In genomic region chr1:228082260-228082974, GRCh38 we compare ENCODE assay signal across 8 cellular contexts. TPM values are rescaled to one million over a fixed set of nuclear protein-coding genes. Genes with fewer than 3 reads are reported as not detected.
DNase-seq lines count a peak whose midpoint lies in the region; ATAC-seq, FAIRE-seq and TF ChIP-seq lines count a peak whose summit lies in the region.

ARF1 (plus strand) TSS chr1:228082708; CDS start chr1:228097115, 14,407 bp downstream.

- peak within 1 kb of the TSS; percentile 70 for H3K27ac ChIP-seq in OCI-LY3 (ENCODE audit: low read length)
- peak within 1 kb of the TSS; percentile 94 for H3K27ac ChIP-seq in endothelial cell of umbilical vein (ENCODE audit: insufficient read depth, low read depth, low read length)

- BruUV-seq in endothelial cell of umbilical vein (replicated peaks; lab: Mats Ljungman, UMichigan), result no TSS peak

- peak; percentile 93 for FAIRE-seq in endothelial cell of umbilical vein (lab: Jason Lieb, UNC)

- POLR2A ChIA-PET in endothelial cell of umbilical vein (lab: Charles Lee), result no interaction called here

- H2AFZ ChIP-seq in OCI-LY3 (ENCODE audit: low read depth, low read length) (no peak within 1 kb of the TSS), endothelial cell of umbilical vein (ENCODE audit: low read depth, low read length) (peak within 1 kb of the TSS; percentile 83)

- intact Hi-C loops in endothelial cell of umbilical vein (cut with micrococcal nuclease), result loop anchor here (1.0 to 10.0 kb wide), 7 partner anchors 21 to 518 kb away; partner anchors contain the start of genes C1orf35, GUK1, JMJD4 and SNAP47

- H3K79me2 ChIP-seq in OCI-LY3 (ENCODE audit: low read length) (peaks cover 78% of the 10 kb centered on the region), endothelial cell of umbilical vein (ENCODE audit: control insufficient read depth, insufficient read depth, low read length) (peaks cover 62% of the 10 kb centered on the region)

- H3K36me3 ChIP-seq in OCI-LY3 (replicated peaks; ENCODE audit: low read depth, low read length) (peaks cover 34% of the 10 kb centered on the region), endothelial cell of umbilical vein (ENCODE audit: control insufficient read depth in 2 of 2, extremely low read depth in 1 of 2, insufficient read depth in 2 of 2, low read length in 2 of 2) (no peaks in the 10 kb centered on the region)

- H3K9me3 ChIP-seq in OCI-LY3 (ENCODE audit: insufficient read depth, low read length), result no peaks in the 10 kb centered on the region
- no peaks in the 10 kb centered on the region for H3K9me3 ChIP-seq in endothelial cell of umbilical vein (replicated peaks; ENCODE audit: control insufficient read depth, insufficient read depth, low read length)
- H3K9me3 ChIP-seq in mononuclear cell (ENCODE audit: low read depth, low read length), result no peaks in the 10 kb centered on the region

- H3K9me1 ChIP-seq in endothelial cell of umbilical vein (replicated peaks; ENCODE audit: control insufficient read depth, extremely low read depth, insufficient read depth, low read length), result no peaks in the 10 kb centered on the region

- DNase-seq in D341Med (ENCODE audit: low spot score) (peak; percentile 100), HuH-7.5 (ENCODE audit: low spot score) (peak; percentile 97), endothelial cell of umbilical vein (ENCODE audit: low read depth, low spot score) (peak; percentile 94)
- peak; percentile 97 for DNase-seq in activated CD8-positive, alpha-beta memory T cell treated with anti-CD3 and anti-CD28 coated beads, Interleukin-2, amount 50 U/mL, for 48 hours
- DNase-seq in stimulated activated CD8-positive, alpha-beta memory T cell treated with anti-CD3 and anti-CD28 coated beads, Interleukin-2, amount 100 ng/mL, for 48 hours (ENCODE audit: low read depth in 2 of 2), result peak; percentile 88 to 93

- H3K4me1 ChIP-seq in OCI-LY3 (ENCODE audit: low read length) (peaks cover 32% of the 10 kb centered on the region), endothelial cell of umbilical vein (ENCODE audit: control insufficient read depth, extremely low read depth, insufficient read depth, low read length) (peaks cover 40% of the 10 kb centered on the region), mononuclear cell (ENCODE audit: insufficient read depth, low read length) (peaks cover 52% of the 10 kb centered on the region)

- dilution Hi-C loops in endothelial cell of umbilical vein (cut with MboI; ENCODE audit: extremely low pct_ligation_motif_present, low sequenced_read_pairs), result no loop called here

- H3K27me3 ChIP-seq in OCI-LY3 (ENCODE audit: low read depth, low read length), result no peaks in the 10 kb centered on the region
- H3K27me3 ChIP-seq in endothelial cell of umbilical vein (ENCODE audit: control insufficient read depth in 2 of 2, insufficient read depth in 2 of 2, low read length in 2 of 2), result no peaks in the 10 kb centered on the region
- no peaks in the 10 kb centered on the region for H3K27me3 ChIP-seq in mononuclear cell (ENCODE audit: insufficient read depth, low read length)

- TF ChIP-seq CTCF in OCI-LY3 (IDR thresholded peaks at IDR 0.05; ENCODE audit: low read depth, low read length), result no peak
- TF ChIP-seq CTCF in endothelial cell of umbilical vein (IDR thresholded peaks at IDR 0.05; ENCODE audit: extremely low read depth in 1 of 2, insufficient read depth in 1 of 2, low read depth in 1 of 2, low read length in 2 of 2), result no peak

- H3K4me2 ChIP-seq in OCI-LY3 (ENCODE audit: low read length) (peak within 1 kb of the TSS; percentile 95), endothelial cell of umbilical vein (ENCODE audit: insufficient read depth, low read length) (peak within 1 kb of the TSS; percentile 96)

- H3K4me3 ChIP-seq in OCI-LY3 (ENCODE audit: low read length), result peak within 1 kb of the TSS; percentile 95
- peak within 1 kb of the TSS; percentile 51 to 86 (median 73) for H3K4me3 ChIP-seq in endothelial cell of umbilical vein (replicated peaks in 1 of 3; ENCODE audit: insufficient read depth in 1 of 3, low read depth in 1 of 3, low read length in 3 of 3)
- peak within 1 kb of the TSS; percentile 99 for H3K4me3 ChIP-seq in mononuclear cell (ENCODE audit: low read length)

- CTCF ChIA-PET in endothelial cell of umbilical vein (lab: Charles Lee), result interaction anchor here (0.7 to 2.5 kb wide), 5 partner anchors 9 to 83 kb away, joined by 3 to 12 read pairs (median 4); no protein-coding TSS in a partner anchor

- H3K9ac ChIP-seq in OCI-LY3 (ENCODE audit: low read length), result peak within 1 kb of the TSS; percentile 94
- peak within 1 kb of the TSS; percentile 99 for H3K9ac ChIP-seq in endothelial cell of umbilical vein (replicated peaks; ENCODE audit: extremely low read depth, insufficient read depth, low read length)

- H4K20me1 ChIP-seq in OCI-LY3 (ENCODE audit: insufficient read depth, low read length) (peaks cover 55% of the 10 kb centered on the region), endothelial cell of umbilical vein (replicated peaks; ENCODE audit: control insufficient read depth, extremely low read depth, insufficient read depth, low read length) (peaks cover 4% of the 10 kb centered on the region)

- TF ChIP-seq POLR2A in endothelial cell of umbilical vein (IDR thresholded peaks at IDR 0.05; ENCODE audit: low read depth, low read length), result peak; percentile 92

- ATAC-seq in GM21526 (IDR thresholded peaks at IDR 0.05; ENCODE audit: low FRiP score, unreplicated experiment), result peak; percentile 67

TF ChIP-seq in endothelial cell of umbilical vein, 7 proteins besides CTCF, POLR2A, EP300 and RAD21:
- TF ChIP-seq EZH2 (IDR thresholded peaks at IDR 0.05; ENCODE audit: borderline replicate concordance, low read depth, low read length, severe bottlenecking) (no peak), MYC (IDR thresholded peaks at IDR 0.05; ENCODE audit: low read depth, low read length) (no peak), POLR2AphosphoS5 (IDR thresholded peaks at IDR 0.05; ENCODE audit: insufficient read depth, low read depth, low read length) (peak; percentile 97)

RNA-seq across cellular contexts. Expression of gene ARF1, which starts in this region (rescaled TPM):
- total RNA-seq in endothelial cell of umbilical vein (488 and 499 TPM in 2 replicates), mononuclear cell (218 TPM)
- polyA plus RNA-seq in endothelial cell of umbilical vein, result 844 and 1,054 TPM in 2 replicates
- polyA plus RNA-seq in endothelial cell of umbilical vein (2011; cell fraction: cytosol; rRNA removed), result 724 and 860 TPM in 2 replicates
- polyA plus RNA-seq in endothelial cell of umbilical vein (2011; cell fraction: nucleus; rRNA removed), result 433 and 446 TPM in 2 replicates
- polyA plus RNA-seq in endothelial cell of umbilical vein (2012), result 473 and 510 TPM in 2 replicates
- polyA minus RNA-seq in endothelial cell of umbilical vein, result 691 and 797 TPM in 2 replicates
- polyA minus RNA-seq in endothelial cell of umbilical vein (2011; cell fraction: cytosol; rRNA and poly(A)+ RNA removed), result 221 TPM
- polyA minus RNA-seq in endothelial cell of umbilical vein (2011; cell fraction: nucleus; rRNA and poly(A)+ RNA removed), result 130 and 181 TPM in 2 replicates

Comparison
In these comparisons a context has a peak if more than half of its experiments do, and no peak if none do; other contexts are left out.
1. Peak in every context shown above with its lines: DNase-seq, ATAC-seq, H3K4me3 ChIP-seq and H3K27ac ChIP-seq.